ENCODE assay signal across 2 cellular contexts in genomic region chr7:108323305-108323832, GRCh38.
TF ChIP-seq lines count a peak whose summit lies in the region.

No MANE protein-coding gene starts in this region.

TF ChIP-seq in HEK293, 187 proteins besides CTCF, POLR2A, EP300 and RAD21:
- TF ChIP-seq REST (tag by site-specific recombination; IDR thresholded peaks at IDR 0.05) (peak; percentile 72; the same call in 1 of the 2 replicates), TRIM28 (IDR thresholded peaks at IDR 0.05; ENCODE audit: borderline replicate concordance, low read length) (no peak), ZNF510 (tag by site-specific recombination; IDR thresholded peaks at IDR 0.05; ENCODE audit: insufficient replicate concordance) (no peak)

TF ChIP-seq in GM12878, 131 proteins besides CTCF, POLR2A, EP300 and RAD21:
- TF ChIP-seq REST (IDR thresholded peaks at IDR 0.05; ENCODE audit: low read depth, low read length) (peak; percentile 41; the same call in 1 of the 2 replicates), ATF2 (IDR thresholded peaks at IDR 0.05; ENCODE audit: low read length) (no peak)
